In the genomic region with DNA sequence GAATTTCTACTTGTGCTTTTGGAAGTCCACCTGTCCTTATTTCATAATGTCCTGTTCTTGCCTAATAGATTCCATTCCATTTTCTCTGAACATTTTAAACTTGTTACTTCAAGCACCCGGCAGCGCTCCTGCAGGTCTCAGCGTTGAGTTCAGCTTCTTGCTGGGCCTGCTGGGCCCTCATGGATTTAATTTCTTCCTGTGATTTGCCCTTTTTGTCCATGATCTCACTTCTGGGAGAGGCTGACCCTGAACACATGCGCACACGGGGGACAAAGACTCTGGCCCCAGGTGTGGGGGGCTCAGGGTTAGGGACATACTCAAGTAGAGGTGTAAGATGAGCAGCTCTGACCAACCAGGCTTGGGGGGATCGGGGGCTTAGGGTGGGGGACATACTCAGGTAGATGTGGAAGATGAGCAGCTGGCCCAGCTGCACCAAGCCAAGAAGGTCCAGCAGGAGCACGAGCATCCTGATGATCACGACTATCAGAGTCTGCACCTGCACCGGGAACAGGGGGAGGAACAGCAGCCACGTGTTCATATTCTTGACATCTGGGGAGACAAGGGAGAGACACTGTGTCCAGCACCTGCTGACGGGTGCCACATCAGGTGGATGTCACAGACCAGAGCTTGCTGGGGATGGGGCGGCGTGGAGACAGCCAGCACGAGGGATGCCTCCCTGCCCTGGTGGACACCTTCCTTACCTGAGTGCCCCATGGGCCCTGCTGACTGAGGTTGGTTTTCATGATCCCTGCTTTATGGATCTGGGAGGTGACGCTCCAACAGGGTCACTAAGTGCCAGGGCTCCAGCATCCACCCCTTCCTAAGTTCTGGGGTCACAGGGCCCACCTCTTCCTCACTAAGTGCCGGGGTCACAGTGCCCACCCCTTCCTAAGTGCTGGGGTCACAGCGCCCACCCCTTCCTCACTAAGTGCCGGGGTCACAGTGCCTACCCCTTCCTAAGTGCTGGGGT, we compare ENCODE assay signal across 3 cellular contexts. TPM values are rescaled to one million over a fixed set of nuclear protein-coding genes. Genes with fewer than 3 reads are reported as not detected.
"Had no signal": no experiment of that assay in that cellular context is flagged by ENCODE, and none has a peak within 500 bp of the region (broad histone marks: within the 10 kb centered on the region; RNA-seq: fewer than 3 reads in every experiment).

No MANE protein-coding gene starts in this region.

RNA-seq across cellular contexts. Expression of gene ZDHHC11B, which starts 36.2 kb away (rescaled TPM):
- total RNA-seq: fibroblast of villous mesenchyme, osteoblast had no signal
- polyA plus RNA-seq: immature natural killer cell had no signal

RNA-seq across cellular contexts. Expression of gene TPPP, which starts 55.1 kb away (rescaled TPM):
- total RNA-seq: osteoblast had no signal
